ENCODE assay signal across 1 cellular context in the genomic region with DNA sequence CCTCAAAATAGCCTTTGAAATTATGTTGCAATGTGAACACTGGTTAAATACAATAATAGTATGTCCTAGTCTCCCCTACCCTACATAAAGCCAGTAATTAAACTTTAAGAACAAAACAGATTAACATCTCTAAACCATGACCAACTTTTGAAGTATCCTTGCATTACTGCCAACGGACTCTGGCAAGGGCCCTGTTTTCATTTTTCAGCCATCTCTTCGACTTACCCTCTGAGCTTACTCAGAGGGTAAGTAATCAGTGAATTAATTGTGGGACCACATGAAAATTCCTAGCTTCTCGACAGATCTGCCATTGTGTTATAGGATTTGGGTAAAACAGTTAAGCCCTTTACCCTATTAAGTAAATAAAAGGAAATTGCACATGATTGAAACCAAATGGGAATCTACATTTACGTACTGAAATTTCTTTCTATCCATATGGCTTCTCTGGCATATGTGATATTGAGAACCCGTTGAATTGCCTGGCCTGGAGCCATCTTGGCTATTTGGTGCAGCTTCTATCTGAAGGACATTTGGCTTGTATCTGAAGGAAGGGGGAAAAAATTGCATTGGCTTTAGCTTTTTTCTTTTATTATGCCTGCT.
TF ChIP-seq lines count a peak whose summit lies in the region.

No MANE protein-coding gene starts in this region.

TF ChIP-seq in GM23338, 12 proteins besides CTCF, POLR2A, EP300 and RAD21 (continued from another document):
- TF ChIP-seq, protein P1, sequence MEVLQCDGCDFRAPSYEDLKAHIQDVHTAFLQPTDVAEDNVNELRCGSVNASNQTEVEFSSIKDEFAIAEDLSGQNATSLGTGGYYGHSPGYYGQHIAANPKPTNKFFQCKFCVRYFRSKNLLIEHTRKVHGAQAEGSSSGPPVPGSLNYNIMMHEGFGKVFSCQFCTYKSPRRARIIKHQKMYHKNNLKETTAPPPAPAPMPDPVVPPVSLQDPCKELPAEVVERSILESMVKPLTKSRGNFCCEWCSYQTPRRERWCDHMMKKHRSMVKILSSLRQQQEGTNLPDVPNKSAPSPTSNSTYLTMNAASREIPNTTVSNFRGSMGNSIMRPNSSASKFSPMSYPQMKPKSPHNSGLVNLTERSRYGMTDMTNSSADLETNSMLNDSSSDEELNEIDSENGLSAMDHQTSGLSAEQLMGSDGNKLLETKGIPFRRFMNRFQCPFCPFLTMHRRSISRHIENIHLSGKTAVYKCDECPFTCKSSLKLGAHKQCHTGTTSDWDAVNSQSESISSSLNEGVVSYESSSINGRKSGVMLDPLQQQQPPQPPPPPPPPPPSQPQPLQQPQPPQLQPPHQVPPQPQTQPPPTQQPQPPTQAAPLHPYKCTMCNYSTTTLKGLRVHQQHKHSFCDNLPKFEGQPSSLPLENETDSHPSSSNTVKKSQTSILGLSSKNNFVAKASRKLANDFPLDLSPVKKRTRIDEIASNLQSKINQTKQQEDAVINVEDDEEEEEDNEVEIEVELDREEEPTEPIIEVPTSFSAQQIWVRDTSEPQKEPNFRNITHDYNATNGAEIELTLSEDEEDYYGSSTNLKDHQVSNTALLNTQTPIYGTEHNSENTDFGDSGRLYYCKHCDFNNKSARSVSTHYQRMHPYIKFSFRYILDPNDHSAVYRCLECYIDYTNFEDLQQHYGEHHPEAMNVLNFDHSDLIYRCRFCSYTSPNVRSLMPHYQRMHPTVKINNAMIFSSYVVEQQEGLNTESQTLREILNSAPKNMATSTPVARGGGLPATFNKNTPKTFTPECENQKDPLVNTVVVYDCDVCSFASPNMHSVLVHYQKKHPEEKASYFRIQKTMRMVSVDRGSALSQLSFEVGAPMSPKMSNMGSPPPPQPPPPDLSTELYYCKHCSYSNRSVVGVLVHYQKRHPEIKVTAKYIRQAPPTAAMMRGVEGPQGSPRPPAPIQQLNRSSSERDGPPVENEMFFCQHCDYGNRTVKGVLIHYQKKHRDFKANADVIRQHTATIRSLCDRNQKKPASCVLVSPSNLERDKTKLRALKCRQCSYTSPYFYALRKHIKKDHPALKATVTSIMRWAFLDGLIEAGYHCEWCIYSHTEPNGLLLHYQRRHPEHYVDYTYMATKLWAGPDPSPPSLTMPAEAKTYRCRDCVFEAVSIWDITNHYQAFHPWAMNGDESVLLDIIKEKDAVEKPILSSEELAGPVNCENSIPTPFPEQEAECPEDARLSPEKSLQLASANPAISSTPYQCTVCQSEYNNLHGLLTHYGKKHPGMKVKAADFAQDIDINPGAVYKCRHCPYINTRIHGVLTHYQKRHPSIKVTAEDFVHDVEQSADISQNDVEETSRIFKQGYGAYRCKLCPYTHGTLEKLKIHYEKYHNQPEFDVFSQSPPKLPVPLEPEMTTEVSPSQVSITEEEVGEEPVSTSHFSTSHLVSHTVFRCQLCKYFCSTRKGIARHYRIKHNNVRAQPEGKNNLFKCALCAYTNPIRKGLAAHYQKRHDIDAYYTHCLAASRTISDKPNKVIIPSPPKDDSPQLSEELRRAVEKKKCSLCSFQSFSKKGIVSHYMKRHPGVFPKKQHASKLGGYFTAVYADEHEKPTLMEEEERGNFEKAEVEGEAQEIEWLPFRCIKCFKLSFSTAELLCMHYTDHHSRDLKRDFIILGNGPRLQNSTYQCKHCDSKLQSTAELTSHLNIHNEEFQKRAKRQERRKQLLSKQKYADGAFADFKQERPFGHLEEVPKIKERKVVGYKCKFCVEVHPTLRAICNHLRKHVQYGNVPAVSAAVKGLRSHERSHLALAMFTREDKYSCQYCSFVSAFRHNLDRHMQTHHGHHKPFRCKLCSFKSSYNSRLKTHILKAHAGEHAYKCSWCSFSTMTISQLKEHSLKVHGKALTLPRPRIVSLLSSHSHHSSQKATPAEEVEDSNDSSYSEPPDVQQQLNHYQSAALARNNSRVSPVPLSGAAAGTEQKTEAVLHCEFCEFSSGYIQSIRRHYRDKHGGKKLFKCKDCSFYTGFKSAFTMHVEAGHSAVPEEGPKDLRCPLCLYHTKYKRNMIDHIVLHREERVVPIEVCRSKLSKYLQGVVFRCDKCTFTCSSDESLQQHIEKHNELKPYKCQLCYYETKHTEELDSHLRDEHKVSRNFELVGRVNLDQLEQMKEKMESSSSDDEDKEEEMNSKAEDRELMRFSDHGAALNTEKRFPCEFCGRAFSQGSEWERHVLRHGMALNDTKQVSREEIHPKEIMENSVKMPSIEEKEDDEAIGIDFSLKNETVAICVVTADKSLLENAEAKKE (CRISPR knock-in tag; IDR thresholded peaks at IDR 0.05): no peak
